ENCODE assay signal across 16 cellular contexts in genomic region chr3:142087676-142088075, GRCh38.
DNase-seq lines count a peak whose midpoint lies in the region; ATAC-seq and TF ChIP-seq lines count a peak whose summit lies in the region.
"Had no signal": no experiment of that assay in that cellular context is flagged by ENCODE, and none has a peak within 500 bp of the region (broad histone marks: within the 10 kb centered on the region; RNA-seq: fewer than 3 reads in every experiment).

No MANE protein-coding gene starts in this region.

- H3K9me3 ChIP-seq in breast epithelium = peaks cover 0 to 9% of the 10 kb centered on the region in 2 donors
- H3K9me3 ChIP-seq in OCI-LY7 (ENCODE audit: low read length) = no peaks in the 10 kb centered on the region
- H3K9me3 ChIP-seq: colonic mucosa, esophagus squamous epithelium, HAP-1, suprapubic skin had no signal

- BruUV-seq in MCF 10A (replicated peaks; lab: Mats Ljungman, UMichigan) = no TSS peak
- BruUV-seq in OCI-LY7 (replicated peaks; lab: Mats Ljungman, UMichigan) = no TSS peak

- no peaks in the 10 kb centered on the region for H3K36me3 Mint-ChIP-seq in MCF 10A (ENCODE audit: insufficient read depth, unreplicated experiment)
- H3K36me3 Mint-ChIP-seq: activated naive CD4-positive, alpha-beta T cell treated with anti-CD3 and anti-CD28 coated beads, Interleukin-2, amount 10 ng/mL, durations not matched to agents 7 days and 5 days had no signal

- no peaks in the 10 kb centered on the region for H3K36me3 ChIP-seq in breast epithelium
- H3K36me3 ChIP-seq in OCI-LY7 (ENCODE audit: insufficient read depth, low read length) = peaks cover 28% of the 10 kb centered on the region
- H3K36me3 ChIP-seq: colonic mucosa, esophagus squamous epithelium, HAP-1, suprapubic skin had no signal

- TF ChIP-seq CTCF in MCF 10A (IDR thresholded peaks at IDR 0.05; ENCODE audit: unreplicated experiment) (no peak), breast epithelium (IDR thresholded peaks at IDR 0.05) (no peak), OCI-LY7 (conservative IDR thresholded peaks at IDR 0.05; ENCODE audit: low read length) (no peak)

- no peaks in the 10 kb centered on the region for H3K27me3 Mint-ChIP-seq in MCF 10A (ENCODE audit: insufficient read depth, unreplicated experiment)
- H3K27me3 Mint-ChIP-seq: activated naive CD4-positive, alpha-beta T cell treated with anti-CD3 and anti-CD28 coated beads, Interleukin-2, amount 10 ng/mL, durations not matched to agents 7 days and 5 days had no signal

- no peaks in the 10 kb centered on the region for H3K27me3 ChIP-seq in breast epithelium
- H3K27me3 ChIP-seq: colonic mucosa, esophagus squamous epithelium, suprapubic skin had no signal

- no peak overlapping the region for H3K4me2 ChIP-seq in OCI-LY7 (ENCODE audit: low read length)

- H3K27ac Mint-ChIP-seq in MCF 10A (ENCODE audit: low read depth, unreplicated experiment) = no peak overlapping the region
- H3K27ac Mint-ChIP-seq: activated naive CD4-positive, alpha-beta T cell treated with anti-CD3 and anti-CD28 coated beads, Interleukin-2, amount 10 ng/mL, durations not matched to agents 7 days and 5 days had no signal

- no peak overlapping the region for H3K4me3 ChIP-seq in breast epithelium
- no peak overlapping the region for H3K4me3 ChIP-seq in OCI-LY7 (ENCODE audit: low read depth, low read length, poor library complexity, severe bottlenecking)
- H3K4me3 ChIP-seq: colonic mucosa, esophagus squamous epithelium, HAP-1, suprapubic skin had no signal

- CTCF ChIA-PET in MCF 10A (lab: Yijun Ruan, JAX) = interaction anchor here (0.6 to 0.9 kb wide), 2 partner anchors 9 to 350 kb away, joined by 4 to 5 read pairs; partner anchors contain the start of gene RNF7
- CTCF ChIA-PET in OCI-LY7 (lab: Charles Lee; ENCODE audit: unreplicated experiment) = no interaction called here

- TF ChIP-seq POLR2A in breast epithelium (IDR thresholded peaks at IDR 0.05) = no peak

- H3K27ac ChIP-seq in breast epithelium = no peak overlapping the region
- no peak overlapping the region for H3K27ac ChIP-seq in OCI-LY7 (ENCODE audit: low read depth, low read length, poor library complexity, severe bottlenecking)
- H3K27ac ChIP-seq: esophagus squamous epithelium, suprapubic skin had no signal

- H2AFZ ChIP-seq in OCI-LY7 (ENCODE audit: low read length) = no peak overlapping the region

- H3K4me1 Mint-ChIP-seq in MCF 10A (ENCODE audit: insufficient read depth, unreplicated experiment) = peaks cover 6% of the 10 kb centered on the region
- H3K4me1 Mint-ChIP-seq: activated naive CD4-positive, alpha-beta T cell treated with anti-CD3 and anti-CD28 coated beads, Interleukin-2, amount 10 ng/mL, durations not matched to agents 7 days and 5 days had no signal

- no peaks in the 10 kb centered on the region for H3K9me3 Mint-ChIP-seq in MCF 10A (ENCODE audit: unreplicated experiment)
- H3K9me3 Mint-ChIP-seq: activated naive CD4-positive, alpha-beta T cell treated with anti-CD3 and anti-CD28 coated beads, Interleukin-2, amount 10 ng/mL, durations not matched to agents 7 days and 5 days had no signal

- no peak for ATAC-seq in GM19351 (IDR thresholded peaks at IDR 0.05; ENCODE audit: unreplicated experiment)

- H3K4me3 Mint-ChIP-seq in MCF 10A (ENCODE audit: unreplicated experiment) = no peak overlapping the region
- H3K4me3 Mint-ChIP-seq: activated naive CD4-positive, alpha-beta T cell treated with anti-CD3 and anti-CD28 coated beads, Interleukin-2, amount 10 ng/mL, durations not matched to agents 7 days and 5 days had no signal

- intact Hi-C loops in MCF 10A (cut with micrococcal nuclease) (no loop called here), breast epithelium (cut with DNase I; ENCODE audit: low total_unique reads) (loop anchor here (2.0 kb wide), 1 partner anchor 63 kb away; no protein-coding TSS in a partner anchor), OCI-LY7 (cut with micrococcal nuclease; ENCODE audit: unreplicated experiment) (no loop called here)

- H3K79me2 ChIP-seq in OCI-LY7 (ENCODE audit: insufficient read depth, low read depth, low read length) = peaks cover 3% of the 10 kb centered on the region; the same call in 1 of the 2 replicates

- no peaks in the 10 kb centered on the region for H3K9me2 ChIP-seq in OCI-LY7 (ENCODE audit: insufficient read depth, low read length)

- H4K20me1 ChIP-seq in OCI-LY7 (ENCODE audit: insufficient read depth, low read length) = no peaks in the 10 kb centered on the region

- DNase-seq in MCF 10A (ENCODE audit: unreplicated experiment) (peak; percentile 32), breast epithelium (ENCODE audit: low spot score in 2 of 2) (no peak), SW 1271 (lab: John Stamatoyannopoulos, UW) (peak; percentile 33 to 72), fibroblast of peridontal ligament (ENCODE audit: extremely low read depth) (peak; percentile 28), stromal cell of bone marrow (ENCODE audit: low read depth) (peak; percentile 2), OCI-LY7 (ENCODE audit: low spot score) (no peak)
- DNase-seq in stimulated activated CD4-positive, alpha-beta T cell treated with anti-CD3 and anti-CD28 coated beads, Interleukin-2, amount 100 ng/mL, for 24 hours = no peak
- DNase-seq: activated CD8-positive, alpha-beta memory T cell treated with anti-CD3 and anti-CD28 coated beads, Interleukin-2, amount 50 U/mL, for 48 hours; activated naive CD4-positive, alpha-beta T cell treated with anti-CD3 and anti-CD28 coated beads, Interleukin-2, amount 10 ng/mL, durations not matched to agents 7 days and 5 days; colonic mucosa; esophagus squamous epithelium; midbrain; MM.1S had no signal

- POLR2A ChIA-PET in MCF 10A (lab: Yijun Ruan, JAX) = no interaction called here
- POLR2A ChIA-PET in OCI-LY7 (lab: Charles Lee) = interaction anchor here (1.2 to 1.8 kb wide), 3 partner anchors 15 to 60 kb away, joined by 3 to 7 read pairs (median 3); no protein-coding TSS in a partner anchor

- H3K4me1 ChIP-seq in breast epithelium = no peaks in the 10 kb centered on the region
- peaks cover 31% of the 10 kb centered on the region for H3K4me1 ChIP-seq in OCI-LY7 (ENCODE audit: insufficient read depth, low read length, poor library complexity, severe bottlenecking)
- H3K4me1 ChIP-seq: colonic mucosa, esophagus squamous epithelium, HAP-1, suprapubic skin had no signal

Comparison
In these comparisons a context has a peak if more than half of its experiments do, and no peak if none do; other contexts are left out.
1. DNase-seq: peak in MCF 10A (single experiment), SW 1271 (2 of 2), fibroblast of peridontal ligament (single experiment) and stromal cell of bone marrow (single experiment); none in breast epithelium (0 of 2), stimulated activated CD4-positive, alpha-beta T cell treated with anti-CD3 and anti-CD28 coated beads, Interleukin-2, amount 100 ng/mL, for 24 hours (0 of 2) and OCI-LY7 (single experiment).